ENCODE assay signal across 28 cellular contexts in the genomic region with DNA sequence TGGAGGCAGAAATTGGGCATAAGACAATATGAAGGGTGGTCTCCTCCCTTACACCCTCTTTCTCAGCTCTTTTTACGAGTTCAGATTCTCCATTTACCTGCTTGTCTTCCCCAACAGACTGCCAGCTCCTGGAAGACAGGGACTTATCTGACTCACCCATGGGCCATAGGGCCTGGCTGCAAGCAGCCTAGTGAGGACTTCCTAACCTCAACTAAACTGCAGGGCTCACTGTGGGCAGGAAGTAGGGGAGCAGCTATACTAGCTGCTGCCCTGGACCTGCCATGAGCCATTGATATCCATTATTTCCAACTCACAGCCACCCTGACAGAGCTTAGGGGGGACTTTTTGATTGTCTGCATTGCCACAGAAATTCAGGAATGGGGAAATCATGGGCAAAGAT.
"Had no signal": no experiment of that assay in that cellular context is flagged by ENCODE, and none has a peak within 500 bp of the region (broad histone marks: within the 10 kb centered on the region; RNA-seq: fewer than 3 reads in every experiment).

No MANE protein-coding gene starts in this region.

- H3K27me3 ChIP-seq: body of pancreas had no signal

- H3K4me3 ChIP-seq: adrenal gland, body of pancreas, breast epithelium had no signal

- H3K36me3 ChIP-seq: adrenal gland, brain microvascular endothelial cell, breast epithelium had no signal

- H3K9me3 ChIP-seq: adrenal gland, body of pancreas had no signal

- H3K4me1 ChIP-seq: adrenal gland, breast epithelium had no signal

- DNase-seq: activated B cell treated with CpG ODN at 0.5 μM for 24 hours; activated CD4-positive, alpha-beta memory T cell treated with anti-CD3 and anti-CD28 coated beads for 36 hours; activated CD4-positive, alpha-beta T cell treated with anti-CD3 and anti-CD28 coated beads for 4 hours; activated CD4-positive, alpha-beta T cell treated with anti-CD3 and anti-CD28 coated beads, Interleukin-2, amount 50 U/mL, for 1 hour; activated CD4-positive, alpha-beta T cell treated with anti-CD3 and anti-CD28 coated beads, Interleukin-2, amount 50 U/mL, for 4 hours; activated CD4-positive, CD25-positive, alpha-beta regulatory T cell treated with anti-CD3 and anti-CD28 coated beads, Interleukin-2, amount 50 U/mL, for 72 hours; activated CD8-positive, alpha-beta memory T cell treated with anti-CD3 and anti-CD28 coated beads, Interleukin-2, amount 50 U/mL, for 4 hours; activated CD8-positive, alpha-beta T cell treated with anti-CD3 and anti-CD28 coated beads for 36 hours; activated effector memory CD4-positive, alpha-beta T cell treated with anti-CD3 and anti-CD28 coated beads, Interleukin-2, amount 50 U/mL, for 16 hours; activated gamma-delta T cell treated with Interleukin-2 at 50 U/mL for 16 hours; activated naive CD4-positive, alpha-beta T cell; activated naive CD4-positive, alpha-beta T cell treated with anti-CD3 and anti-CD28 coated beads for 36 hours; activated naive CD4-positive, alpha-beta T cell treated with anti-CD3 and anti-CD28 coated beads, Interleukin-2, amount 50 U/mL, for 16 hours; activated naive CD8-positive, alpha-beta T cell treated with anti-CD3 and anti-CD28 coated beads for 36 hours; activated T-cell treated with anti-CD3 and anti-CD28 coated beads for 4 hours; activated T-cell treated with anti-CD3 and anti-CD28 coated beads, Interleukin-2, amount 50 U/mL, for 1 hour; activated T-cell treated with anti-CD3 and anti-CD28 coated beads, Interleukin-2, amount 50 U/mL, for 4 hours; activated T-cell treated with anti-CD3 and anti-CD28 coated beads, Interleukin-2, amount 50 U/mL, for 72 hours; adrenal gland; amniotic stem cell; aorta; body of pancreas; brain microvascular endothelial cell; central memory CD4-positive, alpha-beta T cell; T-helper 2 cell; T-helper 9 cell had no signal

- H3K27ac ChIP-seq: adrenal gland, body of pancreas, brain microvascular endothelial cell, breast epithelium, VCaP had no signal
